Comparison of ENCODE assay signal across 26 cellular contexts in genomic region chr14:69240527-69241173, GRCh38. TPM values are rescaled to one million over a fixed set of nuclear protein-coding genes. Genes with fewer than 3 reads are reported as not detected.
"Had no signal": no experiment of that assay in that cellular context is flagged by ENCODE, and none has a peak within 500 bp of the region (broad histone marks: within the 10 kb centered on the region; RNA-seq: fewer than 3 reads in every experiment).

No MANE protein-coding gene starts in this region.

- H3K27ac Mint-ChIP-seq: activated CD4-positive, alpha-beta T cell treated with anti-CD3 and anti-CD28 coated beads, Interleukin-2, amount 10 ng/mL, durations not matched to agents 24 days and 14 days; activated CD8-positive, alpha-beta memory T cell treated with anti-CD3 and anti-CD28 coated beads, Interleukin-2, amount 10 ng/mL, durations not matched to agents 7 days and 5 days; activated CD8-positive, alpha-beta T cell treated with anti-CD3 and anti-CD28 coated beads for 36 hours; activated naive CD8-positive, alpha-beta T cell treated with anti-CD3 and anti-CD28 coated beads, Interleukin-2, amount 50 U/mL, for 24 hours; dendritic cell treated with granulocyte-macrophage colony-stimulating factor and Interleukin-4, amounts not matched to agents 40 ng/mL and 50 ng/mL, for 4 days; neural progenitor cell; type B pancreatic cell had no signal

- H3K4me3 Mint-ChIP-seq: activated CD4-positive, alpha-beta T cell treated with anti-CD3 and anti-CD28 coated beads, Interleukin-2, amount 10 ng/mL, durations not matched to agents 24 days and 14 days; activated CD8-positive, alpha-beta memory T cell treated with anti-CD3 and anti-CD28 coated beads, Interleukin-2, amount 10 ng/mL, durations not matched to agents 7 days and 5 days; activated CD8-positive, alpha-beta T cell treated with anti-CD3 and anti-CD28 coated beads for 36 hours; activated naive CD8-positive, alpha-beta T cell treated with anti-CD3 and anti-CD28 coated beads, Interleukin-2, amount 50 U/mL, for 24 hours; dendritic cell treated with granulocyte-macrophage colony-stimulating factor and Interleukin-4, amounts not matched to agents 40 ng/mL and 50 ng/mL, for 4 days; naive B cell; neural progenitor cell; T-helper 17 cell; type B pancreatic cell had no signal

- H3K9me3 Mint-ChIP-seq: activated CD4-positive, alpha-beta T cell treated with anti-CD3 and anti-CD28 coated beads, Interleukin-2, amount 10 ng/mL, durations not matched to agents 24 days and 14 days; activated CD8-positive, alpha-beta T cell treated with anti-CD3 and anti-CD28 coated beads for 36 hours; activated naive CD8-positive, alpha-beta T cell treated with anti-CD3 and anti-CD28 coated beads, Interleukin-2, amount 50 U/mL, for 24 hours; dendritic cell treated with granulocyte-macrophage colony-stimulating factor and Interleukin-4, amounts not matched to agents 40 ng/mL and 50 ng/mL, for 4 days; naive B cell; neural progenitor cell; type B pancreatic cell had no signal

- H3K27me3 Mint-ChIP-seq: activated CD4-positive, alpha-beta T cell treated with anti-CD3 and anti-CD28 coated beads, Interleukin-2, amount 10 ng/mL, durations not matched to agents 24 days and 14 days; activated CD8-positive, alpha-beta memory T cell treated with anti-CD3 and anti-CD28 coated beads, Interleukin-2, amount 10 ng/mL, durations not matched to agents 7 days and 5 days; activated CD8-positive, alpha-beta T cell treated with anti-CD3 and anti-CD28 coated beads for 36 hours; activated naive CD8-positive, alpha-beta T cell treated with anti-CD3 and anti-CD28 coated beads, Interleukin-2, amount 50 U/mL, for 24 hours; dendritic cell treated with granulocyte-macrophage colony-stimulating factor and Interleukin-4, amounts not matched to agents 40 ng/mL and 50 ng/mL, for 4 days; naive B cell; T-helper 17 cell; type B pancreatic cell had no signal

- DNase-seq: activated CD4-positive, alpha-beta T cell treated with anti-CD3 and anti-CD28 coated beads, Interleukin-2, amount 10 ng/mL, durations not matched to agents 24 days and 14 days; activated CD8-positive, alpha-beta memory T cell treated with anti-CD3 and anti-CD28 coated beads, Interleukin-2, amount 10 ng/mL, durations not matched to agents 7 days and 5 days; activated CD8-positive, alpha-beta T cell treated with anti-CD3 and anti-CD28 coated beads for 36 hours; activated effector memory CD4-positive, alpha-beta T cell treated with anti-CD3 and anti-CD28 coated beads, Interleukin-2, amount 50 U/mL, for 16 hours; activated naive CD4-positive, alpha-beta T cell treated with anti-CD3 and anti-CD28 coated beads, Interleukin-2, amount 50 U/mL, for 16 hours; activated naive CD8-positive, alpha-beta T cell treated with anti-CD3 and anti-CD28 coated beads, Interleukin-2, amount 50 U/mL, for 24 hours; activated T-cell treated with anti-CD3 and anti-CD28 coated beads for 4 hours; caudate nucleus; effector CD8-positive, alpha-beta T cell; foreskin keratinocyte; hypothalamus; mesenchymal stem cell; mucosa of descending colon; naive B cell; posterior cingulate gyrus; spleen; stimulated activated CD4-positive, alpha-beta T cell treated with anti-CD3 and anti-CD28 coated beads, Interleukin-4, amount 100 ng/mL, for 1 hour; stimulated activated naive CD4-positive, alpha-beta T cell; SW 1271; T-helper 17 cell; testis had no signal

- H3K36me3 Mint-ChIP-seq: activated CD8-positive, alpha-beta memory T cell treated with anti-CD3 and anti-CD28 coated beads, Interleukin-2, amount 10 ng/mL, durations not matched to agents 7 days and 5 days had no signal

- ATAC-seq: activated CD4-positive, CD25-positive, alpha-beta regulatory T cell treated with anti-CD3 and anti-CD28 coated beads, Interleukin-2, amount 50 U/mL, for 24 hours; activated CD8-positive, alpha-beta memory T cell treated with anti-CD3 and anti-CD28 coated beads, Interleukin-2, amount 10 ng/mL, durations not matched to agents 7 days and 5 days; activated CD8-positive, alpha-beta T cell treated with anti-CD3 and anti-CD28 coated beads for 36 hours; activated naive CD8-positive, alpha-beta T cell treated with anti-CD3 and anti-CD28 coated beads, Interleukin-2, amount 50 U/mL, for 24 hours; foreskin keratinocyte; T-helper 17 cell had no signal

- FAIRE-seq: islet of Langerhans had no signal

RNA-seq across cellular contexts. Expression of gene GALNT16, which starts 19.3 kb away (rescaled TPM):
- total RNA-seq: activated CD4-positive, alpha-beta T cell treated with anti-CD3 and anti-CD28 coated beads, Interleukin-2, amount 10 ng/mL, durations not matched to agents 24 days and 14 days; activated CD8-positive, alpha-beta T cell treated with anti-CD3 and anti-CD28 coated beads for 36 hours; foreskin keratinocyte had no signal
